Comparison of ENCODE assay signal across 8 cellular contexts in genomic region chr12:90854136-90854689, GRCh38.
DNase-seq lines count a peak whose midpoint lies in the region; ATAC-seq, FAIRE-seq and TF ChIP-seq lines count a peak whose summit lies in the region.

No MANE protein-coding gene starts in this region.

- peaks cover 0 to 8% (median 0%) of the 10 kb centered on the region in 6 donors for H3K4me1 ChIP-seq in spleen

- FAIRE-seq in G401.6 (lab: Jason Lieb, UNC): peak; percentile 77

- peak; percentile 61 for DNase-seq in ACHN
- DNase-seq in HCEC 1CT: peak; percentile 65
- DNase-seq in NCI-H1048 (lab: John Stamatoyannopoulos, UW): peak; percentile 1
- DNase-seq in left ventricle myocardium superior: no peak
- no peak for DNase-seq in spleen
- no peak for DNase-seq in GM19238 (ENCODE audit: insufficient read length, low spot score)

- in situ Hi-C loops in ACHN (cut with HindIII; ENCODE audit: low pct_ligation_motif_present, low pct_unique_long_range_greater_than_20kb, low sequenced_read_pairs): no loop called here

- H3K9me3 ChIP-seq in spleen: no peaks in the 10 kb centered on the region

- intact Hi-C loops in left ventricle myocardium superior (cut with micrococcal nuclease): loop anchor here (10.0 kb wide), 1 partner anchor 159 kb away; no protein-coding TSS in a partner anchor
- intact Hi-C loops in spleen (cut with DNase I; ENCODE audit: low total_unique reads): loop anchor here (5.0 kb wide), 1 partner anchor 1312 kb away; no protein-coding TSS in a partner anchor

- 32 to 37% (median 34%) methylated on average over 8 of the region's 8 CpGs for WGBS in spleen, 5 donors

- peak; percentile 91 for TF ChIP-seq CTCF in VCaP (conservative IDR thresholded peaks at IDR 0.05)
- TF ChIP-seq CTCF in spleen (IDR thresholded peaks at IDR 0.05 in 8 of 11, conservative IDR thresholded peaks at IDR 0.05 in 3 of 11): peak in 9 of 11 experiments; percentile 30 to 67 (median 49)

- no peak overlapping the region for H3K27ac ChIP-seq in VCaP
- H3K27ac ChIP-seq in spleen: no peak overlapping the region

- H3K27me3 ChIP-seq in spleen (replicated peaks in 1 of 7): no peaks in the 10 kb centered on the region

- peak; percentile 48 for ATAC-seq in left ventricle myocardium superior

- TF ChIP-seq POLR2A in spleen (IDR thresholded peaks at IDR 0.05): no peak

- H3K4me3 ChIP-seq in spleen: no peak overlapping the region

- H3K36me3 ChIP-seq in spleen: no peaks in the 10 kb centered on the region

Comparison
In these comparisons a context has a peak if more than half of its experiments do, and no peak if none do; other contexts are left out.
1. DNase-seq: peak in ACHN (single experiment), HCEC 1CT (single experiment) and NCI-H1048 (single experiment); none in left ventricle myocardium superior (single experiment), spleen (single experiment) and GM19238 (single experiment).